Comparison of ENCODE assay signal across 8 cellular contexts in genomic region chr13:57633141-57633949, GRCh38. TPM values are rescaled to one million over a fixed set of nuclear protein-coding genes. Genes with fewer than 3 reads are reported as not detected.
DNase-seq lines count a peak whose midpoint lies in the region; ATAC-seq and TF ChIP-seq lines count a peak whose summit lies in the region.

No MANE protein-coding gene starts in this region.

- H3K27ac Mint-ChIP-seq in stimulated activated effector memory CD8-positive, alpha-beta T cell treated with anti-CD3 and anti-CD28 coated beads, Interleukin-12 subunit alpha, Interleukin-12 subunit beta, amount 100 ng/mL, for 72 hours = no peak overlapping the region

- intact Hi-C loops in sigmoid colon (cut with DNase I) = no loop called here

- H3K4me1 ChIP-seq in HEK293 (ENCODE audit: control insufficient read depth, insufficient read depth, low read length) (no peaks in the 10 kb centered on the region), sigmoid colon (peaks cover 0 to 41% (median 35%) of the 10 kb centered on the region in 4 donors)

- H3K27ac ChIP-seq in HEK293 (ENCODE audit: extremely low read depth, low read depth, low read length) (no peak overlapping the region), caudate nucleus (ENCODE audit: low read depth, low read length) (peak overlapping the region; percentile 88), sigmoid colon (peak overlapping the region in 3 of 4 donors; percentile 35 to 75 (median 44))

- CTCF ChIA-PET in HEK293 (lab: Yijun Ruan, JAX) = no interaction called here

- no peaks in the 10 kb centered on the region for H3K9me3 Mint-ChIP-seq in stimulated activated effector memory CD8-positive, alpha-beta T cell treated with anti-CD3 and anti-CD28 coated beads, Interleukin-12 subunit alpha, Interleukin-12 subunit beta, amount 100 ng/mL, for 72 hours

- no peak for TF ChIP-seq EP300 in sigmoid colon (IDR thresholded peaks at IDR 0.05)

- H3K36me3 ChIP-seq in HEK293 (ENCODE audit: control insufficient read depth in 2 of 2, insufficient read depth in 1 of 2, low read length in 2 of 2) (peaks cover 0 to 16% of the 10 kb centered on the region in 2 experiments; a peak in 1 of 3 replicates), sigmoid colon (no peaks in the 10 kb centered on the region)

- no peak for TF ChIP-seq POLR2A in sigmoid colon (IDR thresholded peaks at IDR 0.05)

- 15 to 49% methylated on average over 77 of the region's 77 CpGs for WGBS in sigmoid colon, 2 donors

- H3K27me3 ChIP-seq in sigmoid colon = peaks cover 29 to 70% (median 52%) of the 10 kb centered on the region in 3 donors

- TF ChIP-seq CTCF in HEK293 (tag by site-specific recombination; IDR thresholded peaks at IDR 0.05) (no peak), sigmoid colon (IDR thresholded peaks at IDR 0.05) (peak in 3 of 4 experiments; percentile 15 to 28 (median 16))

- no peaks in the 10 kb centered on the region for H3K36me3 Mint-ChIP-seq in stimulated activated effector memory CD8-positive, alpha-beta T cell treated with anti-CD3 and anti-CD28 coated beads, Interleukin-12 subunit alpha, Interleukin-12 subunit beta, amount 100 ng/mL, for 72 hours

- ATAC-seq in GM21717 (IDR thresholded peaks at IDR 0.05; ENCODE audit: unreplicated experiment) (no peak), HG03442 (IDR thresholded peaks at IDR 0.05; ENCODE audit: unreplicated experiment) (no peak)
- no peak for ATAC-seq in stimulated activated effector memory CD8-positive, alpha-beta T cell treated with anti-CD3 and anti-CD28 coated beads, Interleukin-12 subunit alpha, Interleukin-12 subunit beta, amount 100 ng/mL, for 72 hours

- H3K4me3 ChIP-seq in HEK293 (ENCODE audit: low read depth, low read length) = no peak overlapping the region
- H3K4me3 ChIP-seq in sigmoid colon = peak overlapping the region; percentile 18 to 54 (median 48)

- no peak overlapping the region for H3K4me3 Mint-ChIP-seq in stimulated activated effector memory CD8-positive, alpha-beta T cell treated with anti-CD3 and anti-CD28 coated beads, Interleukin-12 subunit alpha, Interleukin-12 subunit beta, amount 100 ng/mL, for 72 hours

- H3K4me1 Mint-ChIP-seq in stimulated activated effector memory CD8-positive, alpha-beta T cell treated with anti-CD3 and anti-CD28 coated beads, Interleukin-12 subunit alpha, Interleukin-12 subunit beta, amount 100 ng/mL, for 72 hours = peaks cover 32% of the 10 kb centered on the region

- POLR2A ChIA-PET in HEK293 (lab: Yijun Ruan, JAX) = no interaction called here

- DNase-seq in caudate nucleus (lab: John Stamatoyannopoulos, UW) (peak in 59 of 61 donors; percentile 17 to 87 (median 76)), iPS-NIHi7 (ENCODE audit: extremely low spot score) (peak; percentile 79), sigmoid colon (peak; percentile 74)
- no peak for DNase-seq in stimulated activated naive CD4-positive, alpha-beta T cell (lab: John Stamatoyannopoulos, UW)
- no peak for DNase-seq in stimulated activated effector memory CD8-positive, alpha-beta T cell treated with anti-CD3 and anti-CD28 coated beads, Interleukin-12 subunit alpha, Interleukin-12 subunit beta, amount 100 ng/mL, for 72 hours (ENCODE audit: low spot score in 2 of 2)

- H3K9me3 ChIP-seq in HEK293 (ENCODE audit: control insufficient read depth, insufficient read depth, low read depth, low read length) (no peaks in the 10 kb centered on the region), sigmoid colon (no peaks in the 10 kb centered on the region)

TF ChIP-seq in HEK293, 187 proteins besides CTCF, POLR2A, EP300 and RAD21:
- TF ChIP-seq OSR2 (tag by site-specific recombination; IDR thresholded peaks at IDR 0.05) (no peak), HOXC10 (CRISPR knock-in tag; IDR thresholded peaks at IDR 0.05) (0 out of 2 replicates have a peak, but pooled peaks have one; percentile 19), ZNF792 (tag by site-specific recombination; IDR thresholded peaks at IDR 0.05) (no peak), ZNF202 (tag by site-specific recombination; IDR thresholded peaks at IDR 0.05; ENCODE audit: borderline replicate concordance) (peak; percentile 51; the same call in 1 of the 2 replicates)

RNA-seq across cellular contexts. Expression of gene PCDH17, which starts 1.8 kb away (rescaled TPM):
- 1 to 10 TPM; 2.8 to 5.0 (median 4.0) TPM for total RNA-seq in sigmoid colon
- 1 to 10 TPM in 1 of 3 donors, under 1 TPM in 2; under 0.01 to 1.2 (median under 0.01) TPM for polyA plus RNA-seq in sigmoid colon

Comparison
In these comparisons a context has a peak if more than half of its experiments do, and no peak if none do; other contexts are left out.
1. DNase-seq: peak in caudate nucleus (59 of 61), iPS-NIHi7 (single experiment) and sigmoid colon (single experiment); none in stimulated activated naive CD4-positive, alpha-beta T cell (0 of 6) and stimulated activated effector memory CD8-positive, alpha-beta T cell treated with anti-CD3 and anti-CD28 coated beads, Interleukin-12 subunit alpha, Interleukin-12 subunit beta, amount 100 ng/mL, for 72 hours (0 of 2).